In genomic region chr11:120211522-120212258, GRCh38 we compare ENCODE assay signal across 8 cellular contexts.
A peak's percentile ranks its signal among the peaks of the same experiment; 100 is the strongest.
DNase-seq lines count a peak whose midpoint lies in the region; ATAC-seq and TF ChIP-seq lines count a peak whose summit lies in the region.

No MANE protein-coding gene starts in this region.

- peak overlapping the region; percentile 66 for H3K4me3 ChIP-seq in GM12865 (ENCODE audit: low read depth, low read length)
- H3K4me3 ChIP-seq in NB4 (ENCODE audit: low read depth, low read length) = peak overlapping the region; percentile 96

- H3K4me3 Mint-ChIP-seq in dendritic cell treated with granulocyte-macrophage colony-stimulating factor and Interleukin-4, amounts not matched to agents 40 ng/mL and 50 ng/mL, for 4 days = peak overlapping the region; percentile 94
- peak overlapping the region; percentile 99 for H3K4me3 Mint-ChIP-seq in nephron

- no peak for ATAC-seq in HG03520 (IDR thresholded peaks at IDR 0.05; ENCODE audit: unreplicated experiment)

- DNase-seq in GM12865 (ENCODE audit: low read depth) (no peak), NB4 (ENCODE audit: low read depth) (no peak), NCI-H774 (lab: John Stamatoyannopoulos, UW) (no peak), SHP77 (lab: John Stamatoyannopoulos, UW) (no peak), Ammon's horn (ENCODE audit: low spot score) (no peak)

- peaks cover 17% of the 10 kb centered on the region for H3K27me3 Mint-ChIP-seq in dendritic cell treated with granulocyte-macrophage colony-stimulating factor and Interleukin-4, amounts not matched to agents 40 ng/mL and 50 ng/mL, for 4 days
- H3K27me3 Mint-ChIP-seq in nephron (ENCODE audit: low read depth) = peaks cover 9% of the 10 kb centered on the region

- no peak for TF ChIP-seq POLR2A in NB4 (IDR thresholded peaks at IDR 0.05; ENCODE audit: extremely low read depth, insufficient read length)

- H3K36me3 Mint-ChIP-seq in dendritic cell treated with granulocyte-macrophage colony-stimulating factor and Interleukin-4, amounts not matched to agents 40 ng/mL and 50 ng/mL, for 4 days (ENCODE audit: low read depth) = peaks cover 13% of the 10 kb centered on the region
- H3K36me3 Mint-ChIP-seq in nephron (ENCODE audit: low read depth) = peaks cover 14% of the 10 kb centered on the region

- intact Hi-C loops in dendritic cell treated with granulocyte-macrophage colony-stimulating factor and Interleukin-4, amounts not matched to agents 40 ng/mL and 50 ng/mL, for 4 days (cut with micrococcal nuclease) = loop anchor here (1.0 kb wide), 1 partner anchor 13 kb away; no protein-coding TSS in a partner anchor

- no peaks in the 10 kb centered on the region for H3K9me3 Mint-ChIP-seq in dendritic cell treated with granulocyte-macrophage colony-stimulating factor and Interleukin-4, amounts not matched to agents 40 ng/mL and 50 ng/mL, for 4 days
- H3K9me3 Mint-ChIP-seq in nephron = no peaks in the 10 kb centered on the region

- H3K27ac Mint-ChIP-seq in dendritic cell treated with granulocyte-macrophage colony-stimulating factor and Interleukin-4, amounts not matched to agents 40 ng/mL and 50 ng/mL, for 4 days = peak overlapping the region; percentile 83
- H3K27ac Mint-ChIP-seq in nephron = peak overlapping the region; percentile 90 to 93 (median 92)

- no peak for TF ChIP-seq CTCF in GM12865 (IDR thresholded peaks at IDR 0.05; ENCODE audit: insufficient read depth, low read depth, low read length, missing control alignments)
- TF ChIP-seq CTCF in NB4 (IDR thresholded peaks at IDR 0.05; ENCODE audit: low read depth, low read length) = no peak
- TF ChIP-seq CTCF in nephron (IDR thresholded peaks at IDR 0.05; ENCODE audit: unreplicated experiment in 3 of 3) = no peak

- peaks cover 56% of the 10 kb centered on the region for H3K4me1 Mint-ChIP-seq in dendritic cell treated with granulocyte-macrophage colony-stimulating factor and Interleukin-4, amounts not matched to agents 40 ng/mL and 50 ng/mL, for 4 days (ENCODE audit: low read depth)
- peaks cover 58% of the 10 kb centered on the region for H3K4me1 Mint-ChIP-seq in nephron
